1 cellular context compared by ENCODE assay signal in the genomic region with DNA sequence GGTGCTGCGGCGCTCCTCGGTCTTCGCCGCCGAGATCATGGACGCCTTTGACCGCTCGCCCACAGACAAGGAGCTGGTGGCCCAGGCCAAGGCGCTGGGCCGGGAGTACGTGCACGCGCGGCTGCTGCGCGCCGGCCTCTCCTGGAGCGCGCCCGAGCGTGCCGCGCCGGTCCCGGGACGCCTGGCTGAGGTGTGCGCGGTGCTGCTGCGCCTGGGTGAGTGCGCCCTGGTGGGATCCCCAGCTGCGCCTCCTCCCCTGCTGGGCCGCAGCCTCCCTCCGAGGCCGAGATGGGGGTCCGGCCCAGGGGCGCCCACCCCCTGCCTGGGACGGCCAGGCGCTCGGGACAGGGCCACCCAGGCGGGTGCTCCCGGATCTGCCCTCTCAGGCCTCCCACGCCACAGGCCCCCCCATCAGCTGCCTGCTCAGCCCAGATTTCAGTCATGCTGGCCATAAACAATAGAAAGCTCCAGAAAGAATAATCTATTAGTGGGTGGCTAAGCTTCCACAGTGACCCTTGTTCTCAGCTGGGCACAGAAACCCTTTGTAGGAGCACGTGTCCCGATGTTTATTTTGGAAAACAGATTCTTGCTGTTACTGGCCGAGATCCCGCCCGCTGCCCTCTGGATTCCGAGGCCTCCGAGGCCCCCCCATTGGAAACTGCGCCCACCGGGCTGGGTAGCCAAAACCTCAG.
TF ChIP-seq lines count a peak whose summit lies in the region.

No MANE protein-coding gene starts in this region.

TF ChIP-seq in HepG2, 621 proteins besides CTCF, POLR2A, EP300 and RAD21 (continued from another document and continues in another):
- TF ChIP-seq, protein P1, sequence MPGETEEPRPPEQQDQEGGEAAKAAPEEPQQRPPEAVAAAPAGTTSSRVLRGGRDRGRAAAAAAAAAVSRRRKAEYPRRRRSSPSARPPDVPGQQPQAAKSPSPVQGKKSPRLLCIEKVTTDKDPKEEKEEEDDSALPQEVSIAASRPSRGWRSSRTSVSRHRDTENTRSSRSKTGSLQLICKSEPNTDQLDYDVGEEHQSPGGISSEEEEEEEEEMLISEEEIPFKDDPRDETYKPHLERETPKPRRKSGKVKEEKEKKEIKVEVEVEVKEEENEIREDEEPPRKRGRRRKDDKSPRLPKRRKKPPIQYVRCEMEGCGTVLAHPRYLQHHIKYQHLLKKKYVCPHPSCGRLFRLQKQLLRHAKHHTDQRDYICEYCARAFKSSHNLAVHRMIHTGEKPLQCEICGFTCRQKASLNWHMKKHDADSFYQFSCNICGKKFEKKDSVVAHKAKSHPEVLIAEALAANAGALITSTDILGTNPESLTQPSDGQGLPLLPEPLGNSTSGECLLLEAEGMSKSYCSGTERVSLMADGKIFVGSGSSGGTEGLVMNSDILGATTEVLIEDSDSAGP (CRISPR knock-in tag; IDR thresholded peaks at IDR 0.05; ENCODE audit: borderline replicate concordance) = peak; percentile 58; the same call in 1 of the 2 replicates
- TF ChIP-seq ZNF350 (CRISPR knock-in tag; IDR thresholded peaks at IDR 0.05; ENCODE audit: borderline replicate concordance, low read depth) = 0 out of 2 replicates have a peak, but pooled peaks have one; percentile 34
- TF ChIP-seq, protein P2, sequence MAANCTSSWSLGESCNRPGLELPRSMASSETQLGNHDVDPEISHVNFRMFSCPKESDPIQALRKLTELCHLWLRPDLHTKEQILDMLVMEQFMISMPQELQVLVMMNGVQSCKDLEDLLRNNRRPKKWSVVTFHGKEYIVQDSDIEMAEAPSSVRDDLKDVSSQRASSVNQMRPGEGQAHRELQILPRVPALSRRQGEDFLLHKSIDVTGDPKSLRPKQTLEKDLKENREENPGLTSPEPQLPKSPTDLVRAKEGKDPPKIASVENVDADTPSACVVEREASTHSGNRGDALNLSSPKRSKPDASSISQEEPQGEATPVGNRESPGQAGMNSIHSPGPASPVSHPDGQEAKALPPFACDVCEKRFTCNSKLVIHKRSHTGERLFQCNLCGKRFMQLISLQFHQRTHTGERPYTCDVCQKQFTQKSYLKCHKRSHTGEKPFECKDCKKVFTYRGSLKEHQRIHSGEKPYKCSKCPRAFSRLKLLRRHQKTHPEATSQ (CRISPR knock-in tag; IDR thresholded peaks at IDR 0.05; ENCODE audit: borderline replicate concordance) = no peak
- TF ChIP-seq, protein P3, sequence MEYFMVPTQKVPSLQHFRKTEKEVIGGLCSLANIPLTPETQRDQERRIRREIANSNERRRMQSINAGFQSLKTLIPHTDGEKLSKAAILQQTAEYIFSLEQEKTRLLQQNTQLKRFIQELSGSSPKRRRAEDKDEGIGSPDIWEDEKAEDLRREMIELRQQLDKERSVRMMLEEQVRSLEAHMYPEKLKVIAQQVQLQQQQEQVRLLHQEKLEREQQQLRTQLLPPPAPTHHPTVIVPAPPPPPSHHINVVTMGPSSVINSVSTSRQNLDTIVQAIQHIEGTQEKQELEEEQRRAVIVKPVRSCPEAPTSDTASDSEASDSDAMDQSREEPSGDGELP (IDR thresholded peaks at IDR 0.05; ENCODE audit: borderline replicate concordance, low read depth) = peak; percentile 75; the same call in 1 of the 2 replicates
- no peak for TF ChIP-seq SOX6 (IDR thresholded peaks at IDR 0.05)
- TF ChIP-seq SOX6 (CRISPR knock-in tag; IDR thresholded peaks at IDR 0.05) = peak; percentile 84
- TF ChIP-seq IRF2 (CRISPR knock-in tag; IDR thresholded peaks at IDR 0.05) = no peak
- TF ChIP-seq ELF1 (CRISPR knock-in tag; IDR thresholded peaks at IDR 0.05) = no peak
- TF ChIP-seq EZH2 (conservative IDR thresholded peaks at IDR 0.05; ENCODE audit: low read depth, low read length) = no peak
- TF ChIP-seq, protein P4, sequence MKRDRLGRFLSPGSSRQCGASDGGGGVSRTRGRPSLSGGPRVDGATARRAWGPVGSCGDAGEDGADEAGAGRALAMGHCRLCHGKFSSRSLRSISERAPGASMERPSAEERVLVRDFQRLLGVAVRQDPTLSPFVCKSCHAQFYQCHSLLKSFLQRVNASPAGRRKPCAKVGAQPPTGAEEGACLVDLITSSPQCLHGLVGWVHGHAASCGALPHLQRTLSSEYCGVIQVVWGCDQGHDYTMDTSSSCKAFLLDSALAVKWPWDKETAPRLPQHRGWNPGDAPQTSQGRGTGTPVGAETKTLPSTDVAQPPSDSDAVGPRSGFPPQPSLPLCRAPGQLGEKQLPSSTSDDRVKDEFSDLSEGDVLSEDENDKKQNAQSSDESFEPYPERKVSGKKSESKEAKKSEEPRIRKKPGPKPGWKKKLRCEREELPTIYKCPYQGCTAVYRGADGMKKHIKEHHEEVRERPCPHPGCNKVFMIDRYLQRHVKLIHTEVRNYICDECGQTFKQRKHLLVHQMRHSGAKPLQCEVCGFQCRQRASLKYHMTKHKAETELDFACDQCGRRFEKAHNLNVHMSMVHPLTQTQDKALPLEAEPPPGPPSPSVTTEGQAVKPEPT (CRISPR knock-in tag; IDR thresholded peaks at IDR 0.05; ENCODE audit: low read depth) = peak; percentile 92
- TF ChIP-seq ZNF792 (CRISPR knock-in tag; IDR thresholded peaks at IDR 0.05) = no peak
- no peak for TF ChIP-seq SP5 (CRISPR knock-in tag; IDR thresholded peaks at IDR 0.05; ENCODE audit: borderline replicate concordance, low read depth)
- peak; percentile 30; the same call in 1 of the 2 replicates for TF ChIP-seq ISL2 (CRISPR knock-in tag; IDR thresholded peaks at IDR 0.05)
- peak; percentile 42; the same call in 1 of the 2 replicates for TF ChIP-seq SALL2 (CRISPR knock-in tag; IDR thresholded peaks at IDR 0.05)
- peak; percentile 55; the same call in 1 of the 2 replicates for TF ChIP-seq FOXJ3 (CRISPR knock-in tag; IDR thresholded peaks at IDR 0.05; ENCODE audit: borderline replicate concordance)
- no peak for TF ChIP-seq THYN1 (CRISPR knock-in tag; IDR thresholded peaks at IDR 0.05; ENCODE audit: borderline replicate concordance, low read depth)
- no peak for TF ChIP-seq TAF15 (IDR thresholded peaks at IDR 0.05; ENCODE audit: low read depth, low read length, poor library complexity, severe bottlenecking)
- no peak for TF ChIP-seq SRF (IDR thresholded peaks at IDR 0.05; ENCODE audit: low read depth, low read length)
- no peak for TF ChIP-seq ADNP (CRISPR knock-in tag; IDR thresholded peaks at IDR 0.05)
- peak; percentile 41; the same call in 1 of the 2 replicates for TF ChIP-seq TOPORS (CRISPR knock-in tag; IDR thresholded peaks at IDR 0.05)
- TF ChIP-seq PRMT3 (CRISPR knock-in tag; IDR thresholded peaks at IDR 0.05; ENCODE audit: borderline replicate concordance, low read depth) = no peak; the same call in 1 of the 2 replicates
- TF ChIP-seq, protein P5, sequence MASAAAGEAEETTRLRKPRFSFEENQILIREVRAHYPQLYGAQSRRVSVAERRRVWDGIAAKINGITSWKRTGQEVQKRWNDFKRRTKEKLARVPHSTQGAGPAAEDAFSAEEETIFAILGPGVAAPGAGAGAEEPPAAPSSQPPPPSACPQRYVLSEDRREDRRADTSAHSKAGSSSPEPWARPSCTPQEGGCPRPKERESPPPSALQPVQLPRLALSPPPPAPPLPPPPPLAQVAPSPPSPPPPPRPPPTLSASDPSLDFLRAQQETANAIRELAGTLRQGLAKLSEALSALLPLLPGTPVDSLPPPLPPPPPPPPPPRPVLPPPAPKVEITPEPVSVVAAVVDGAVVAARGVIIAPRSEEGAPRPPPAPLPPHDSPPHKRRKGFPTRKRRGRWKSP (CRISPR knock-in tag; IDR thresholded peaks at IDR 0.05) = peak; percentile 72
- peak; percentile 82 for TF ChIP-seq ZNF263 (CRISPR knock-in tag; IDR thresholded peaks at IDR 0.05)
- TF ChIP-seq, protein P6, sequence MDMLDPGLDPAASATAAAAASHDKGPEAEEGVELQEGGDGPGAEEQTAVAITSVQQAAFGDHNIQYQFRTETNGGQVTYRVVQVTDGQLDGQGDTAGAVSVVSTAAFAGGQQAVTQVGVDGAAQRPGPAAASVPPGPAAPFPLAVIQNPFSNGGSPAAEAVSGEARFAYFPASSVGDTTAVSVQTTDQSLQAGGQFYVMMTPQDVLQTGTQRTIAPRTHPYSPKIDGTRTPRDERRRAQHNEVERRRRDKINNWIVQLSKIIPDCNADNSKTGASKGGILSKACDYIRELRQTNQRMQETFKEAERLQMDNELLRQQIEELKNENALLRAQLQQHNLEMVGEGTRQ (IDR thresholded peaks at IDR 0.05; ENCODE audit: low read depth, low read length) = no peak
- TF ChIP-seq, protein P6 (CRISPR knock-in tag; IDR thresholded peaks at IDR 0.05; ENCODE audit: borderline replicate concordance) = no peak
- TF ChIP-seq TBL1XR1 (IDR thresholded peaks at IDR 0.05; ENCODE audit: borderline replicate concordance, low read length, partially characterized antibody) = no peak
- TF ChIP-seq DNMT1 (CRISPR knock-in tag; IDR thresholded peaks at IDR 0.05) = peak; percentile 67; the same call in 1 of the 2 replicates
- peak; percentile 26; the same call in 1 of the 2 replicates for TF ChIP-seq PAX8 (CRISPR knock-in tag; IDR thresholded peaks at IDR 0.05; ENCODE audit: borderline replicate concordance)
- TF ChIP-seq SOX13 (IDR thresholded peaks at IDR 0.05) = no peak
- TF ChIP-seq SOX13 (CRISPR knock-in tag; conservative IDR thresholded peaks at IDR 0.05 in 1 of 2, IDR thresholded peaks at IDR 0.05 in 1 of 2) = peak in 1 of 2 experiments; percentile 80; a peak in 1 of 4 replicates
- no peak for TF ChIP-seq POLR2AphosphoS2 (IDR thresholded peaks at IDR 0.05; ENCODE audit: low read depth, low read length)
- TF ChIP-seq FOXA3 (CRISPR knock-in tag; IDR thresholded peaks at IDR 0.05) = peak; percentile 55
- TF ChIP-seq ZNF430 (CRISPR knock-in tag; IDR thresholded peaks at IDR 0.05) = 0 out of 2 replicates have a peak, but pooled peaks have one; percentile 66
- TF ChIP-seq, protein P7, sequence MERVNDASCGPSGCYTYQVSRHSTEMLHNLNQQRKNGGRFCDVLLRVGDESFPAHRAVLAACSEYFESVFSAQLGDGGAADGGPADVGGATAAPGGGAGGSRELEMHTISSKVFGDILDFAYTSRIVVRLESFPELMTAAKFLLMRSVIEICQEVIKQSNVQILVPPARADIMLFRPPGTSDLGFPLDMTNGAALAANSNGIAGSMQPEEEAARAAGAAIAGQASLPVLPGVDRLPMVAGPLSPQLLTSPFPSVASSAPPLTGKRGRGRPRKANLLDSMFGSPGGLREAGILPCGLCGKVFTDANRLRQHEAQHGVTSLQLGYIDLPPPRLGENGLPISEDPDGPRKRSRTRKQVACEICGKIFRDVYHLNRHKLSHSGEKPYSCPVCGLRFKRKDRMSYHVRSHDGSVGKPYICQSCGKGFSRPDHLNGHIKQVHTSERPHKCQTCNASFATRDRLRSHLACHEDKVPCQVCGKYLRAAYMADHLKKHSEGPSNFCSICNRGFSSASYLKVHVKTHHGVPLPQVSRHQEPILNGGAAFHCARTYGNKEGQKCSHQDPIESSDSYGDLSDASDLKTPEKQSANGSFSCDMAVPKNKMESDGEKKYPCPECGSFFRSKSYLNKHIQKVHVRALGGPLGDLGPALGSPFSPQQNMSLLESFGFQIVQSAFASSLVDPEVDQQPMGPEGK (CRISPR knock-in tag; IDR thresholded peaks at IDR 0.05) = peak; percentile 92
- TF ChIP-seq PHF5A (CRISPR knock-in tag; IDR thresholded peaks at IDR 0.05; ENCODE audit: low read depth, unreplicated experiment) = no peak
- TF ChIP-seq GABPB1 (CRISPR knock-in tag; IDR thresholded peaks at IDR 0.05) = peak; percentile 33; the same call in 1 of the 2 replicates
- TF ChIP-seq ZSCAN21 (CRISPR knock-in tag; IDR thresholded peaks at IDR 0.05; ENCODE audit: borderline replicate concordance) = peak; percentile 25; the same call in 1 of the 2 replicates
- peak; percentile 53 for TF ChIP-seq MED8 (CRISPR knock-in tag; IDR thresholded peaks at IDR 0.05; ENCODE audit: insufficient replicate concordance)
- TF ChIP-seq ZNF7 (CRISPR knock-in tag; IDR thresholded peaks at IDR 0.05) = no peak
- no peak for TF ChIP-seq TMF1 (CRISPR knock-in tag; IDR thresholded peaks at IDR 0.05; ENCODE audit: low read depth)
- TF ChIP-seq, protein P8, sequence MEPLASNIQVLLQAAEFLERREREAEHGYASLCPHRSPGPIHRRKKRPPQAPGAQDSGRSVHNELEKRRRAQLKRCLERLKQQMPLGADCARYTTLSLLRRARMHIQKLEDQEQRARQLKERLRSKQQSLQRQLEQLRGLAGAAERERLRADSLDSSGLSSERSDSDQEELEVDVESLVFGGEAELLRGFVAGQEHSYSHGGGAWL (CRISPR knock-in tag; IDR thresholded peaks at IDR 0.05) = 0 out of 2 replicates have a peak, but pooled peaks have one; percentile 42
- peak; percentile 9; the same call in 1 of the 2 replicates for TF ChIP-seq ZNF629 (CRISPR knock-in tag; conservative IDR thresholded peaks at IDR 0.05)
- peak; percentile 58; the same call in 1 of the 2 replicates for TF ChIP-seq MXD4 (CRISPR knock-in tag; IDR thresholded peaks at IDR 0.05)
- peak; percentile 26; the same call in 1 of the 2 replicates for TF ChIP-seq HOXD1 (CRISPR knock-in tag; IDR thresholded peaks at IDR 0.05)
- TF ChIP-seq, protein P9, sequence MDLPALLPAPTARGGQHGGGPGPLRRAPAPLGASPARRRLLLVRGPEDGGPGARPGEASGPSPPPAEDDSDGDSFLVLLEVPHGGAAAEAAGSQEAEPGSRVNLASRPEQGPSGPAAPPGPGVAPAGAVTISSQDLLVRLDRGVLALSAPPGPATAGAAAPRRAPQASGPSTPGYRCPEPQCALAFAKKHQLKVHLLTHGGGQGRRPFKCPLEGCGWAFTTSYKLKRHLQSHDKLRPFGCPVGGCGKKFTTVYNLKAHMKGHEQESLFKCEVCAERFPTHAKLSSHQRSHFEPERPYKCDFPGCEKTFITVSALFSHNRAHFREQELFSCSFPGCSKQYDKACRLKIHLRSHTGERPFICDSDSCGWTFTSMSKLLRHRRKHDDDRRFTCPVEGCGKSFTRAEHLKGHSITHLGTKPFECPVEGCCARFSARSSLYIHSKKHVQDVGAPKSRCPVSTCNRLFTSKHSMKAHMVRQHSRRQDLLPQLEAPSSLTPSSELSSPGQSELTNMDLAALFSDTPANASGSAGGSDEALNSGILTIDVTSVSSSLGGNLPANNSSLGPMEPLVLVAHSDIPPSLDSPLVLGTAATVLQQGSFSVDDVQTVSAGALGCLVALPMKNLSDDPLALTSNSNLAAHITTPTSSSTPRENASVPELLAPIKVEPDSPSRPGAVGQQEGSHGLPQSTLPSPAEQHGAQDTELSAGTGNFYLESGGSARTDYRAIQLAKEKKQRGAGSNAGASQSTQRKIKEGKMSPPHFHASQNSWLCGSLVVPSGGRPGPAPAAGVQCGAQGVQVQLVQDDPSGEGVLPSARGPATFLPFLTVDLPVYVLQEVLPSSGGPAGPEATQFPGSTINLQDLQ (CRISPR knock-in tag; IDR thresholded peaks at IDR 0.05) = no peak
- TF ChIP-seq NCOA1 (CRISPR knock-in tag; IDR thresholded peaks at IDR 0.05) = 0 out of 2 replicates have a peak, but pooled peaks have one; percentile 67
